Comparison of ENCODE assay signal across 9 cellular contexts in genomic region chr6:13014551-13015378, GRCh38.
DNase-seq lines count a peak whose midpoint lies in the region; ATAC-seq and FAIRE-seq lines count a peak whose summit lies in the region.
"Had no signal": no experiment of that assay in that cellular context is flagged by ENCODE, and none has a peak within 500 bp of the region (broad histone marks: within the 10 kb centered on the region; RNA-seq: fewer than 3 reads in every experiment).

No MANE protein-coding gene starts in this region.

- H3K4me1 Mint-ChIP-seq in stimulated activated memory B cell treated with anti-CD40 and anti-IgM and Interleukin-4, amounts not matched to agents 10 μg/mL and 1 μg/mL and 100 μg/mL, for 72 hours = peaks cover 5% of the 10 kb centered on the region

- FAIRE-seq in GM19239 (lab: Jason Lieb, UNC) = no peak
- FAIRE-seq: endometrium had no signal

- peak; percentile 46 to 56 for ATAC-seq in left cardiac atrium
- ATAC-seq in HG02759 (IDR thresholded peaks at IDR 0.05; ENCODE audit: unreplicated experiment) = no peak
- ATAC-seq in stimulated activated memory B cell treated with anti-CD40 and anti-IgM and Interleukin-4, amounts not matched to agents 10 μg/mL and 1 μg/mL and 100 μg/mL, for 72 hours = no peak
- no peak for ATAC-seq in HG02885 (IDR thresholded peaks at IDR 0.05; ENCODE audit: poor library complexity, unreplicated experiment)

- DNase-seq in DMS79 (lab: John Stamatoyannopoulos, UW) (peak; percentile 42), SK-N-DZ (ENCODE audit: low spot score) (peak; percentile 38), left cardiac atrium (peak; percentile 25), posterior cingulate gyrus (peak; percentile 13 to 86 (median 38)), GM19239 (ENCODE audit: insufficient read length, low spot score) (no peak)

- H3K9me3 Mint-ChIP-seq in stimulated activated memory B cell treated with anti-CD40 and anti-IgM and Interleukin-4, amounts not matched to agents 10 μg/mL and 1 μg/mL and 100 μg/mL, for 72 hours = no peaks in the 10 kb centered on the region

- H3K27ac Mint-ChIP-seq in stimulated activated memory B cell treated with anti-CD40 and anti-IgM and Interleukin-4, amounts not matched to agents 10 μg/mL and 1 μg/mL and 100 μg/mL, for 72 hours = no peak overlapping the region

- H3K36me3 Mint-ChIP-seq in stimulated activated memory B cell treated with anti-CD40 and anti-IgM and Interleukin-4, amounts not matched to agents 10 μg/mL and 1 μg/mL and 100 μg/mL, for 72 hours = no peaks in the 10 kb centered on the region

- intact Hi-C loops in left cardiac atrium (cut with DNase I) = no loop called here
- intact Hi-C loops in posterior cingulate gyrus (cut with DNase I) = loop anchor here (5.0 to 10.0 kb wide), 2 partner anchors 57 to 290 kb away; no protein-coding TSS in a partner anchor

- peaks cover 53% of the 10 kb centered on the region for H3K27me3 Mint-ChIP-seq in stimulated activated memory B cell treated with anti-CD40 and anti-IgM and Interleukin-4, amounts not matched to agents 10 μg/mL and 1 μg/mL and 100 μg/mL, for 72 hours

- H3K4me3 Mint-ChIP-seq in stimulated activated memory B cell treated with anti-CD40 and anti-IgM and Interleukin-4, amounts not matched to agents 10 μg/mL and 1 μg/mL and 100 μg/mL, for 72 hours = no peak overlapping the region

Comparison
In these comparisons a context has a peak if more than half of its experiments do, and no peak if none do; other contexts are left out.
1. ATAC-seq: peak in left cardiac atrium (2 of 2); none in HG02759 (single experiment), stimulated activated memory B cell treated with anti-CD40 and anti-IgM and Interleukin-4, amounts not matched to agents 10 μg/mL and 1 μg/mL and 100 μg/mL, for 72 hours (single experiment) and HG02885 (single experiment).